In genomic region chr12:4272976-4273650, GRCh38 we compare ENCODE assay signal across 1 cellular context.
TF ChIP-seq lines count a peak whose summit lies in the region.

No MANE protein-coding gene starts in this region.

TF ChIP-seq in K562, 482 proteins besides CTCF, POLR2A, EP300 and RAD21 (continued from another document):
- no peak for TF ChIP-seq UBTF (IDR thresholded peaks at IDR 0.05; ENCODE audit: borderline replicate concordance in 1 of 2, low read depth in 2 of 2, low read length in 2 of 2)
- TF ChIP-seq NR2C2 (CRISPR knock-in tag; IDR thresholded peaks at IDR 0.05): no peak
- TF ChIP-seq NR2C2 (tag; IDR thresholded peaks at IDR 0.05): 0 out of 2 replicates have a peak, but pooled peaks have one; percentile 29
- TF ChIP-seq, protein P1, sequence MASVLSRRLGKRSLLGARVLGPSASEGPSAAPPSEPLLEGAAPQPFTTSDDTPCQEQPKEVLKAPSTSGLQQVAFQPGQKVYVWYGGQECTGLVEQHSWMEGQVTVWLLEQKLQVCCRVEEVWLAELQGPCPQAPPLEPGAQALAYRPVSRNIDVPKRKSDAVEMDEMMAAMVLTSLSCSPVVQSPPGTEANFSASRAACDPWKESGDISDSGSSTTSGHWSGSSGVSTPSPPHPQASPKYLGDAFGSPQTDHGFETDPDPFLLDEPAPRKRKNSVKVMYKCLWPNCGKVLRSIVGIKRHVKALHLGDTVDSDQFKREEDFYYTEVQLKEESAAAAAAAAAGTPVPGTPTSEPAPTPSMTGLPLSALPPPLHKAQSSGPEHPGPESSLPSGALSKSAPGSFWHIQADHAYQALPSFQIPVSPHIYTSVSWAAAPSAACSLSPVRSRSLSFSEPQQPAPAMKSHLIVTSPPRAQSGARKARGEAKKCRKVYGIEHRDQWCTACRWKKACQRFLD (CRISPR knock-in tag; IDR thresholded peaks at IDR 0.05): no peak
- TF ChIP-seq ZNF445 (CRISPR knock-in tag; IDR thresholded peaks at IDR 0.05; ENCODE audit: low read depth): no peak
- TF ChIP-seq ZC3H11A (IDR thresholded peaks at IDR 0.05; ENCODE audit: low read depth, low read length): no peak
- TF ChIP-seq MBD2 (IDR thresholded peaks at IDR 0.05; ENCODE audit: borderline replicate concordance, low read depth): 0 out of 2 replicates have a peak, but pooled peaks have one; percentile 8
- peak; percentile 13; the same call in 1 of the 2 replicates for TF ChIP-seq ZSCAN29 (IDR thresholded peaks at IDR 0.05)
- TF ChIP-seq POLR2AphosphoS2 (IDR thresholded peaks at IDR 0.05; ENCODE audit: low read length): no peak
- TF ChIP-seq ZZZ3 (IDR thresholded peaks at IDR 0.05): no peak
- no peak for TF ChIP-seq YY1 (IDR thresholded peaks at IDR 0.05; ENCODE audit: borderline replicate concordance in 1 of 3, control insufficient read depth in 1 of 3, extremely low read depth in 1 of 3, insufficient read depth in 3 of 3, insufficient read length in 1 of 3, insufficient replicate concordance in 2 of 3, low read depth in 1 of 3, low read length in 2 of 3)
- 0 out of 4 replicates have a peak, but pooled peaks of 1 of the 2 experiments have one; percentile 1 for TF ChIP-seq KDM1A (IDR thresholded peaks at IDR 0.05)
- TF ChIP-seq ATF7 (IDR thresholded peaks at IDR 0.05): no peak
- TF ChIP-seq PHB2 (IDR thresholded peaks at IDR 0.05; ENCODE audit: low read depth): no peak
- TF ChIP-seq, protein P2, sequence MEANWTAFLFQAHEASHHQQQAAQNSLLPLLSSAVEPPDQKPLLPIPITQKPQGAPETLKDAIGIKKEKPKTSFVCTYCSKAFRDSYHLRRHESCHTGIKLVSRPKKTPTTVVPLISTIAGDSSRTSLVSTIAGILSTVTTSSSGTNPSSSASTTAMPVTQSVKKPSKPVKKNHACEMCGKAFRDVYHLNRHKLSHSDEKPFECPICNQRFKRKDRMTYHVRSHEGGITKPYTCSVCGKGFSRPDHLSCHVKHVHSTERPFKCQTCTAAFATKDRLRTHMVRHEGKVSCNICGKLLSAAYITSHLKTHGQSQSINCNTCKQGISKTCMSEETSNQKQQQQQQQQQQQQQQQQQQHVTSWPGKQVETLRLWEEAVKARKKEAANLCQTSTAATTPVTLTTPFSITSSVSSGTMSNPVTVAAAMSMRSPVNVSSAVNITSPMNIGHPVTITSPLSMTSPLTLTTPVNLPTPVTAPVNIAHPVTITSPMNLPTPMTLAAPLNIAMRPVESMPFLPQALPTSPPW (CRISPR knock-in tag; IDR thresholded peaks at IDR 0.05): 0 out of 2 replicates have a peak, but pooled peaks have one; percentile 53
- TF ChIP-seq NRF1 (conservative IDR thresholded peaks at IDR 0.05 in 1 of 2, IDR thresholded peaks at IDR 0.05 in 1 of 2): 0 out of 4 replicates have a peak, but pooled peaks of 1 of the 2 experiments have one; percentile 7
- TF ChIP-seq, protein P3, sequence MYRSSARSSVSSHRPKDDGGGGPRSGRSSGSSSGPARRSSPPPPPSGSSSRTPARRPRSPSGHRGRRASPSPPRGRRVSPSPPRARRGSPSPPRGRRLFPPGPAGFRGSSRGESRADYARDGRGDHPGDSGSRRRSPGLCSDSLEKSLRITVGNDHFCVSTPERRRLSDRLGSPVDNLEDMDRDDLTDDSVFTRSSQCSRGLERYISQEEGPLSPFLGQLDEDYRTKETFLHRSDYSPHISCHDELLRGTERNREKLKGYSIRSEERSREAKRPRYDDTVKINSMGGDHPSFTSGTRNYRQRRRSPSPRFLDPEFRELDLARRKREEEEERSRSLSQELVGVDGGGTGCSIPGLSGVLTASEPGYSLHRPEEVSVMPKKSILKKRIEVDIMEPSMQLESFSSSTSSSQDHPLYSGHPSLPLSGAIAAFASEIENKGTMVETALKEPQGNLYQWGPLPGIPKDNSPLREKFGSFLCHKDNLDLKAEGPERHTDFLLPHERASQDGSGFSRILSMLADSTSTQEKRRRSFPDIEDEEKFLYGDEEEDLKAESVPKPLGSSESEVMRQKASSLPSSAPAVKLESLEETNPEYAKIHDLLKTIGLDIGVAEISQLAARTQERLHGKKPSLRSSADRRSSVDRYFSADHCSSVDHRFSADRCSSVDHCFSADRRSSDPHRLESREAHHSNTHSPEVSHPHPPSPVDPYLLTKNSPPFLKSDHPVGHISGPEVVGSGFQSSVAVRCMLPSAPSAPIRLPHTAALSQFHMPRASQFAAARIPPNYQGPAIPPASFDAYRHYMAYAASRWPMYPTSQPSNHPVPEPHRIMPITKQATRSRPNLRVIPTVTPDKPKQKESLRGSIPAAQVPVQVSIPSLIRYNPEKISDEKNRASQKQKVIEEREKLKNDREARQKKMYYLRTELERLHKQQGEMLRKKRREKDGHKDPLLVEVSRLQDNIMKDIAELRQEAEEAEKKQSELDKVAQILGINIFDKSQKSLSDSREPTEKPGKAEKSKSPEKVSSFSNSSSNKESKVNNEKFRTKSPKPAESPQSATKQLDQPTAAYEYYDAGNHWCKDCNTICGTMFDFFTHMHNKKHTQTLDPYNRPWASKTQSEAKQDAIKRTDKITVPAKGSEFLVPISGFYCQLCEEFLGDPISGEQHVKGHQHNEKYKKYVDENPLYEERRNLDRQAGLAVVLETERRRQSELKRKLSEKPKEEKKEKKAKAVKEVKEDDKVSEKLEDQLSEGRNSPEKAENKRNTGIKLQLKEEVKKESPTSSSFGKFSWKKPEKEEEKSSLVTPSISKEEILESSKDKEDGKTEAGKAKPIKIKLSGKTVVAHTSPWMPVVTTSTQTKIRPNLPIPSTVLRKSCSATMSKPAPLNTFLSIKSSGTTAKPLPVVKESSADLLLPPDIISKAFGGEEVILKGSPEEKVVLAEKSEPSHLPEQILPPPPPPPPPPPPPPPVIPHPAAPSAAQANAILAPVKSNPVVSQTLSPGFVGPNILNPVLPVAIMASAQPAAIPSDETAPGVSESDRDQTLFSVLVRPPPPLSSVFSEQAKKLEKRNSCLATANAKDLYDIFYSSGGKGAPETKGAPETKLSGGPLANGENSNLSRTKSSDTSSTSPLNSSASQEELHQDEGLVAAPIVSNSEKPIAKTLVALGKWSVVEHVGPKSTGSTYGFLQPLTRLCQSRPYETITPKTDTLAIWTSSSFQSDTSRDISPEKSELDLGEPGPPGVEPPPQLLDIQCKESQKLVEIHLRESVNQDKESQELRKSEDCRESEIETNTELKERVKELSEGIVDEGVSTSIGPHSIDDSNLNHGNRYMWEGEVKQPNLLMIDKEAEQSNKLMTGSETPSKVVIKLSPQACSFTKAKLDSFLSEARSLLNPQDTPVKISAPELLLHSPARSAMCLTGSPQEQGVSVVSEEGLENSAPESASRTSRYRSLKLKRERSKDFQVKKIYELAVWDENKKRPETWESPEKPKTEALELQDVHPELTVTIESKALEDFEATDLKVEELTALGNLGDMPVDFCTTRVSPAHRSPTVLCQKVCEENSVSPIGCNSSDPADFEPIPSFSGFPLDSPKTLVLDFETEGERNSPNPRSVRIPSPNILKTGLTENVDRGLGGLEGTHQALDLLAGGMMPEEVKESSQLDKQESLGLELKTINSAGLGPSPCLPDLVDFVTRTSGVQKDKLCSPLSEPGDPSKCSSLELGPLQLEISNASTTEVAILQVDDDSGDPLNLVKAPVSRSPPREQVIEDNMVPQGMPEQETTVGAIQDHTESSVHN (IDR thresholded peaks at IDR 0.05; ENCODE audit: borderline replicate concordance in 1 of 2, low read depth in 1 of 2): no peak
- TF ChIP-seq ZNF785 (CRISPR knock-in tag; IDR thresholded peaks at IDR 0.05): no peak
- no peak for TF ChIP-seq SAP30 (IDR thresholded peaks at IDR 0.05; ENCODE audit: borderline replicate concordance, insufficient read depth, low read depth, low read length, poor library complexity, severe bottlenecking)
- TF ChIP-seq, protein P4, sequence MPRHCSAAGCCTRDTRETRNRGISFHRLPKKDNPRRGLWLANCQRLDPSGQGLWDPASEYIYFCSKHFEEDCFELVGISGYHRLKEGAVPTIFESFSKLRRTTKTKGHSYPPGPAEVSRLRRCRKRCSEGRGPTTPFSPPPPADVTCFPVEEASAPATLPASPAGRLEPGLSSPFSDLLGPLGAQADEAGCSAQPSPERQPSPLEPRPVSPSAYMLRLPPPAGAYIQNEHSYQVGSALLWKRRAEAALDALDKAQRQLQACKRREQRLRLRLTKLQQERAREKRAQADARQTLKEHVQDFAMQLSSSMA (CRISPR knock-in tag; IDR thresholded peaks at IDR 0.05): no peak
- no peak for TF ChIP-seq TAF15 (IDR thresholded peaks at IDR 0.05; ENCODE audit: low read depth, low read length)
TF ChIP-seq in K562: peak in this region for 6.
